Comparison of ENCODE assay signal across 24 cellular contexts in the genomic region with DNA sequence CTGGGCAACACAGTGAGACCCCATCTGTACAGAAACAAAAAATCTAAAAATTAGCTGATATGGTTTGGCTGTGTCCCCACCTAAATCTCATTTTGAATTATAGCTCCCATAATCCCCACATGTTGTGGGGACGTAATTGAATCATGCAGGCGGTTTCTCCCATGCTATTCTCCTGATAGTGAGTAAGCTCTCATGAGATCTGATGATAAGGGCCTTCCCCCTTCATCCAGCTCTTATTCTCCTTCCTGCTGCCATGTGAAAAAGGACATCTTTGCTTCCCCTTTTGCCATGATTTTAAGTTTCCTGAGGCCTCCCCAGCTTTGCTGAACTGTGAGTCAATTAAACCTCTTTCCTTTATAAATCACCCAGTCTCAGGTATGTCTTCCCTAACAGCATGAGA.
DNase-seq lines count a peak whose midpoint lies in the region; ATAC-seq, FAIRE-seq and TF ChIP-seq lines count a peak whose summit lies in the region.
"Had no signal": no experiment of that assay in that cellular context is flagged by ENCODE, and none has a peak within 500 bp of the region (broad histone marks: within the 10 kb centered on the region; RNA-seq: fewer than 3 reads in every experiment).

No MANE protein-coding gene starts in this region.

- peaks cover 67% of the 10 kb centered on the region for H3K4me1 Mint-ChIP-seq in activated naive CD8-positive, alpha-beta T cell (ENCODE audit: low read depth)
- H3K4me1 Mint-ChIP-seq in activated naive CD8-positive, alpha-beta T cell treated with anti-CD3 and anti-CD28 coated beads, Interleukin-2, amount 50 U/mL, for 24 hours, result peaks cover 68% of the 10 kb centered on the region
- H3K4me1 Mint-ChIP-seq: IgD-negative memory B cell had no signal

- TF ChIP-seq EP300 in K562 (IDR thresholded peaks at IDR 0.05; ENCODE audit: low read length), result no peak

- H3K9me3 ChIP-seq in K562 (replicated peaks; ENCODE audit: control insufficient read depth, insufficient read depth, low read depth, low read length), result no peaks in the 10 kb centered on the region
- H3K9me3 ChIP-seq: HAP-1 had no signal

- no peak overlapping the region for H3K4me3 ChIP-seq in K562
- H3K4me3 ChIP-seq: GM23248, HAP-1, SK-N-MC had no signal

- H3K79me2 ChIP-seq in K562 (ENCODE audit: control insufficient read depth, insufficient read depth, low read length), result no peaks in the 10 kb centered on the region

- FAIRE-seq in K562 (lab: Jason Lieb, UNC), result no peak
- FAIRE-seq: GM19239, HTR-8/SVneo had no signal

- peaks cover 0 to 4% of the 10 kb centered on the region in 2 experiments; a peak in 3 of 5 replicates for H3K4me1 ChIP-seq in K562 (replicated peaks in 1 of 2; ENCODE audit: control insufficient read depth in 2 of 2, insufficient read depth in 2 of 2, low read length in 2 of 2)

- peaks cover 8% of the 10 kb centered on the region for H3K36me3 Mint-ChIP-seq in activated naive CD8-positive, alpha-beta T cell
- H3K36me3 Mint-ChIP-seq in activated naive CD8-positive, alpha-beta T cell treated with anti-CD3 and anti-CD28 coated beads, Interleukin-2, amount 50 U/mL, for 24 hours (ENCODE audit: low read depth), result peaks cover 57% of the 10 kb centered on the region

- H3K9me3 Mint-ChIP-seq in activated naive CD8-positive, alpha-beta T cell (ENCODE audit: low read depth), result no peaks in the 10 kb centered on the region
- no peaks in the 10 kb centered on the region for H3K9me3 Mint-ChIP-seq in activated naive CD8-positive, alpha-beta T cell treated with anti-CD3 and anti-CD28 coated beads, Interleukin-2, amount 50 U/mL, for 24 hours
- H3K9me3 Mint-ChIP-seq: CD4-positive, CD25-positive, alpha-beta regulatory T cell had no signal

- H3K9ac ChIP-seq in K562 (ENCODE audit: insufficient read depth in 1 of 2, low read depth in 2 of 2, low read length in 2 of 2), result no peak overlapping the region
- H3K9ac ChIP-seq: GM23248 had no signal

- no peaks in the 10 kb centered on the region for H3K27me3 ChIP-seq in K562 (ENCODE audit: control insufficient read depth in 2 of 2, insufficient read depth in 2 of 2, low read length in 2 of 2)

- no peak for TF ChIP-seq CTCF in K562 (IDR thresholded peaks at IDR 0.05 in 2 of 3, conservative IDR thresholded peaks at IDR 0.05 in 1 of 3; ENCODE audit: insufficient read depth in 2 of 3, low read depth in 1 of 3, low read length in 3 of 3)

- H3K4me2 ChIP-seq in K562 (ENCODE audit: insufficient read depth, low read length), result no peak overlapping the region

- no peak overlapping the region for H3K27ac ChIP-seq in K562 (ENCODE audit: extremely low read depth, low read depth, low read length)
- H3K27ac ChIP-seq: GM23248, HL-60, SK-N-MC had no signal

- intact Hi-C loops in K562 (cut with micrococcal nuclease), result no loop called here

- H3K27me3 Mint-ChIP-seq in activated naive CD8-positive, alpha-beta T cell, result no peaks in the 10 kb centered on the region
- no peaks in the 10 kb centered on the region for H3K27me3 Mint-ChIP-seq in activated naive CD8-positive, alpha-beta T cell treated with anti-CD3 and anti-CD28 coated beads, Interleukin-2, amount 50 U/mL, for 24 hours
- H3K27me3 Mint-ChIP-seq: CD4-positive, CD25-positive, alpha-beta regulatory T cell; IgD-negative memory B cell had no signal

- peaks cover 17% of the 10 kb centered on the region; the same call in 1 of the 3 replicates for H3K36me3 ChIP-seq in K562 (ENCODE audit: control insufficient read depth, insufficient read depth, low read length)
- H3K36me3 ChIP-seq: HAP-1 had no signal

- POLR2A ChIA-PET in K562 (lab: Yijun Ruan, JAX), result no interaction called here

- ATAC-seq in activated naive CD8-positive, alpha-beta T cell treated with anti-CD3 and anti-CD28 coated beads, Interleukin-2, amount 50 U/mL, for 24 hours, result no peak
- ATAC-seq in K562, result no peak
- ATAC-seq: Panc1 had no signal

- H4K20me1 ChIP-seq in K562 (replicated peaks; ENCODE audit: control insufficient read depth, insufficient read depth, low read length), result no peaks in the 10 kb centered on the region

- DNase-seq in activated naive CD8-positive, alpha-beta T cell treated with anti-CD3 and anti-CD28 coated beads, Interleukin-2, amount 50 U/mL, for 24 hours, result no peak
- peak; percentile 36 for DNase-seq in M059J (ENCODE audit: low read depth)
- DNase-seq in K562 (ENCODE audit: extremely low read depth in 1 of 4, low spot score in 3 of 4), result no peak
- no peak for DNase-seq in NCI-H187 treated with DMSO at 0.1 percent for 48 hours (lab: John Stamatoyannopoulos, UW)
- DNase-seq in SIG-M5 treated with dmso at 0.1 percent for 504 hours (lab: John Stamatoyannopoulos, UW; ENCODE audit: unreplicated experiment), result no peak
- no peak for DNase-seq in dermis blood vessel endothelial cell
- DNase-seq: CD4-positive, CD25-positive, alpha-beta regulatory T cell; DMS153; GF-D8; GM23248; MV-4-11; NCI-H1417; NCI-H187; NCI-H2171; NCI-H526 treated with DMSO at 0.1 percent for 48 hours; T-helper 1 cell had no signal

- no peaks in the 10 kb centered on the region for H3K9me1 ChIP-seq in K562 (ENCODE audit: control insufficient read depth, insufficient read depth, low read length)

- H3K27ac Mint-ChIP-seq in activated naive CD8-positive, alpha-beta T cell, result peak overlapping the region; percentile 28
- no peak overlapping the region for H3K27ac Mint-ChIP-seq in activated naive CD8-positive, alpha-beta T cell treated with anti-CD3 and anti-CD28 coated beads, Interleukin-2, amount 50 U/mL, for 24 hours
- H3K27ac Mint-ChIP-seq: IgD-negative memory B cell had no signal

- in situ Hi-C loops in K562 (cut with MboI), result no loop called here

- 27% methylated on average over 2 of the region's 2 CpGs for WGBS in K562 (ENCODE audit: insufficient coverage, low coverage, missing lambda C conversion rate)

- no TSS peak for BruUV-seq in K562 (replicated peaks; lab: Mats Ljungman, UMichigan)

- H3K4me3 Mint-ChIP-seq in activated naive CD8-positive, alpha-beta T cell, result no peak overlapping the region
- no peak overlapping the region for H3K4me3 Mint-ChIP-seq in activated naive CD8-positive, alpha-beta T cell treated with anti-CD3 and anti-CD28 coated beads, Interleukin-2, amount 50 U/mL, for 24 hours
- H3K4me3 Mint-ChIP-seq: CD4-positive, CD25-positive, alpha-beta regulatory T cell; IgD-negative memory B cell had no signal

- no peak for TF ChIP-seq RAD21 in K562 (CRISPR knock-in tag; conservative IDR thresholded peaks at IDR 0.05 in 1 of 2, IDR thresholded peaks at IDR 0.05 in 1 of 2)

- CTCF ChIA-PET in K562 (lab: Yijun Ruan, JAX; ENCODE audit: low intra/inter-chr PET ratio), result no interaction called here

- TF ChIP-seq POLR2A in K562 (conservative IDR thresholded peaks at IDR 0.05), result no peak

- no peak overlapping the region for H2AFZ ChIP-seq in K562 (ENCODE audit: low read depth, low read length)
- H2AFZ ChIP-seq: GM23248 had no signal

TF ChIP-seq in K562, 482 proteins besides CTCF, POLR2A, EP300 and RAD21:
- TF ChIP-seq, protein P1, sequence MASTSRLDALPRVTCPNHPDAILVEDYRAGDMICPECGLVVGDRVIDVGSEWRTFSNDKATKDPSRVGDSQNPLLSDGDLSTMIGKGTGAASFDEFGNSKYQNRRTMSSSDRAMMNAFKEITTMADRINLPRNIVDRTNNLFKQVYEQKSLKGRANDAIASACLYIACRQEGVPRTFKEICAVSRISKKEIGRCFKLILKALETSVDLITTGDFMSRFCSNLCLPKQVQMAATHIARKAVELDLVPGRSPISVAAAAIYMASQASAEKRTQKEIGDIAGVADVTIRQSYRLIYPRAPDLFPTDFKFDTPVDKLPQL (IDR thresholded peaks at IDR 0.05; ENCODE audit: extremely low read depth, insufficient read length), result no peak
- TF ChIP-seq FOSL1 (tag; conservative IDR thresholded peaks at IDR 0.05) (peak; percentile 41), ZNF766 (CRISPR knock-in tag; conservative IDR thresholded peaks at IDR 0.05) (peak; percentile 68), ZNF75A (CRISPR knock-in tag; IDR thresholded peaks at IDR 0.05) (no peak), RUNX1 (IDR thresholded peaks at IDR 0.05; ENCODE audit: low read depth) (no peak), HDAC6 (IDR thresholded peaks at IDR 0.05; ENCODE audit: low read depth, low read length) (no peak), XRCC5 (IDR thresholded peaks at IDR 0.05; ENCODE audit: low read depth, low read length) (no peak), ZNF695 (CRISPR knock-in tag; IDR thresholded peaks at IDR 0.05) (no peak), GTF2E2 (tag; IDR thresholded peaks at IDR 0.05) (no peak), ZBED1 (IDR thresholded peaks at IDR 0.05) (no peak), MECOM (CRISPR knock-in tag; IDR thresholded peaks at IDR 0.05) (no peak), NRF1 (conservative IDR thresholded peaks at IDR 0.05 in 1 of 2, IDR thresholded peaks at IDR 0.05 in 1 of 2) (no peak), ZNF134 (CRISPR knock-in tag; conservative IDR thresholded peaks at IDR 0.05) (no peak)
- TF ChIP-seq, protein P2, sequence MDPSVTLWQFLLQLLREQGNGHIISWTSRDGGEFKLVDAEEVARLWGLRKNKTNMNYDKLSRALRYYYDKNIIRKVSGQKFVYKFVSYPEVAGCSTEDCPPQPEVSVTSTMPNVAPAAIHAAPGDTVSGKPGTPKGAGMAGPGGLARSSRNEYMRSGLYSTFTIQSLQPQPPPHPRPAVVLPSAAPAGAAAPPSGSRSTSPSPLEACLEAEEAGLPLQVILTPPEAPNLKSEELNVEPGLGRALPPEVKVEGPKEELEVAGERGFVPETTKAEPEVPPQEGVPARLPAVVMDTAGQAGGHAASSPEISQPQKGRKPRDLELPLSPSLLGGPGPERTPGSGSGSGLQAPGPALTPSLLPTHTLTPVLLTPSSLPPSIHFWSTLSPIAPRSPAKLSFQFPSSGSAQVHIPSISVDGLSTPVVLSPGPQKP (CRISPR knock-in tag; IDR thresholded peaks at IDR 0.05), result no peak
- TF ChIP-seq, protein P3, sequence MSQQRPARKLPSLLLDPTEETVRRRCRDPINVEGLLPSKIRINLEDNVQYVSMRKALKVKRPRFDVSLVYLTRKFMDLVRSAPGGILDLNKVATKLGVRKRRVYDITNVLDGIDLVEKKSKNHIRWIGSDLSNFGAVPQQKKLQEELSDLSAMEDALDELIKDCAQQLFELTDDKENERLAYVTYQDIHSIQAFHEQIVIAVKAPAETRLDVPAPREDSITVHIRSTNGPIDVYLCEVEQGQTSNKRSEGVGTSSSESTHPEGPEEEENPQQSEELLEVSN (IDR thresholded peaks at IDR 0.05; ENCODE audit: borderline replicate concordance in 1 of 2, extremely low read depth in 1 of 2, insufficient read depth in 1 of 2, insufficient read length in 1 of 2, low read depth in 1 of 2, low read length in 1 of 2, poor library complexity in 1 of 2, severe bottlenecking in 1 of 2), result no peak
TF ChIP-seq in K562: peak in this region for 2.
